Comparison of ENCODE assay signal across 1 cellular context in the genomic region with DNA sequence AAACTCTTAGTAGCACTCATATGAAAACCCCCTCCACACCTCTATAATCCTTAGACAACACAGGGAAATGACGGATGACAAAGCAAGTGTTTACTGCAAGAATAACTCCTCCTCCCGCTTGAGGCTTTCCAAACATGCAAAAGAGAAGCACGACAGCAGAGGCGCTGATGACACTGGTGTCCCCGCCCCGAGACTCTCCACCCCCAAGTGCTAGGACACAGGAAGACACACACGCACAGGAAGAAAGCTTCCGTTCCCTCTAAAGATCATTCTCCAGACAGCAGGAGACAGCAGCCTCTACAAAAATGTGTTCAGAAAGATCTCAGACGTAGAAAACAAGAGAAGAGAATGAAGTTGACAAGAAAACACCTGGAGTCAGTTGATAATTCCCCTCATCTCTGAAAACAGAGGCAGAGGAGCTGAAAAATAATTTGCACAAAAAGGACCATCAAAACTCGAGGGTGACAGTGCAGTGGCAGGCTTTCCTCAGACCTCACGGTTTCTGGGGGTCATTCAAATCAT.
TF ChIP-seq lines count a peak whose summit lies in the region.

No MANE protein-coding gene starts in this region.

TF ChIP-seq in HepG2, 621 proteins besides CTCF, POLR2A, EP300 and RAD21 (continued from another document):
- TF ChIP-seq, protein P1, sequence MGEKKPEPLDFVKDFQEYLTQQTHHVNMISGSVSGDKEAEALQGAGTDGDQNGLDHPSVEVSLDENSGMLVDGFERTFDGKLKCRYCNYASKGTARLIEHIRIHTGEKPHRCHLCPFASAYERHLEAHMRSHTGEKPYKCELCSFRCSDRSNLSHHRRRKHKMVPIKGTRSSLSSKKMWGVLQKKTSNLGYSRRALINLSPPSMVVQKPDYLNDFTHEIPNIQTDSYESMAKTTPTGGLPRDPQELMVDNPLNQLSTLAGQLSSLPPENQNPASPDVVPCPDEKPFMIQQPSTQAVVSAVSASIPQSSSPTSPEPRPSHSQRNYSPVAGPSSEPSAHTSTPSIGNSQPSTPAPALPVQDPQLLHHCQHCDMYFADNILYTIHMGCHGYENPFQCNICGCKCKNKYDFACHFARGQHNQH (CRISPR knock-in tag; IDR thresholded peaks at IDR 0.05) = no peak
- TF ChIP-seq RFX3 (CRISPR knock-in tag; IDR thresholded peaks at IDR 0.05) = no peak
- TF ChIP-seq SETDB1 (CRISPR knock-in tag; IDR thresholded peaks at IDR 0.05; ENCODE audit: borderline replicate concordance) = no peak
TF ChIP-seq in HepG2: peak in this region for 0.
